Comparison of ENCODE assay signal across 1 cellular context in genomic region chr7:36686499-36686898, GRCh38.
TF ChIP-seq lines count a peak whose summit lies in the region.

No MANE protein-coding gene starts in this region.

TF ChIP-seq in H1, 55 proteins besides CTCF, POLR2A, EP300 and RAD21 (continued from another document):
- no peak for TF ChIP-seq ATF2 (IDR thresholded peaks at IDR 0.05; ENCODE audit: low read length)
